ENCODE assay signal across 1 cellular context in the genomic region with DNA sequence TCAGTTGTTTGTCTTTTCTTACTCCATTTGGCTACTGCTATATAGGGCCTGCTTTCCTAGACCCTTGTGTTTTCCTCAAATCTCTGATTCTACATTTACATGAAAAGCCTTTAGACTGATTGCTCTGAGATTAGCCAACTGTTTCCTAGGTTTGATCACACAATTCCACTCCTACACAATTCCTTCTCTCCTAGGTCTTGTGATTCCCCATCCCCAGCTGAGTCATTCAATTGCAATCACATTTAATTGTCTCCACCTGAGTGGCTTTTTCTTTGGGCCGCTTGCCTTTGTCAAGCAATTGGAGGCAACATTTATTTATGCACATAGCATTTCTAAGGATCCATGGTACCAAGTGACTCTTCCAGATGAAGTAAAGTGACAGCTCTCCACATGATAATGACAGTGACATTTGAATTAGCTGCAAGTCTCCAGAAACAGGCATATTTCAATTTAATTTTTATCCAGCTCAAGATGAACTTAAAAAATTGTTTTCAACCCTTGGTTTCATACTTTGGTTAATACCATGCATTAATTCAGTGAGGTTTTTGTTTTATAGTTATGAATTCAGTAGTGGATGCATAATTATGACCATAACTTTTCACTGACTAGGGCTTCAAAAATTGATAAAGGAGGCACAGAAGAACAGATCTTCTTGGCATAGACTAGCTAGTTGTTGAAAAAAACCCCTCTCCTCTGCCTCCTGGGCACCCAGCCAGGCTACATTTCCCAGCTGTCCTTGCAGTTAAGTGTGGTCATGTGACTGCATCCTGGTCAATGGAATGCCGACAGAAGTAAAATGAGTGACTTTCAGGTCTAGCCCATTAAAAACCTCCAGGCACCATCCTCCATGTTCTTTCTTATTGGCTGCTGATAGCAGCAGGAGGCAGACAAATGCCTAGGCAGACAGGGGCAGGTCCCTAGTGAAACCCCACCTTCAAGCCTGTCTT.
TF ChIP-seq lines count a peak whose summit lies in the region.

No MANE protein-coding gene starts in this region.

TF ChIP-seq in GM23338, 12 proteins besides CTCF, POLR2A, EP300 and RAD21 (continued from another document):
- TF ChIP-seq NANOG (IDR thresholded peaks at IDR 0.05; ENCODE audit: borderline replicate concordance): peak; percentile 49; the same call in 1 of the 2 replicates
